In the genomic region with DNA sequence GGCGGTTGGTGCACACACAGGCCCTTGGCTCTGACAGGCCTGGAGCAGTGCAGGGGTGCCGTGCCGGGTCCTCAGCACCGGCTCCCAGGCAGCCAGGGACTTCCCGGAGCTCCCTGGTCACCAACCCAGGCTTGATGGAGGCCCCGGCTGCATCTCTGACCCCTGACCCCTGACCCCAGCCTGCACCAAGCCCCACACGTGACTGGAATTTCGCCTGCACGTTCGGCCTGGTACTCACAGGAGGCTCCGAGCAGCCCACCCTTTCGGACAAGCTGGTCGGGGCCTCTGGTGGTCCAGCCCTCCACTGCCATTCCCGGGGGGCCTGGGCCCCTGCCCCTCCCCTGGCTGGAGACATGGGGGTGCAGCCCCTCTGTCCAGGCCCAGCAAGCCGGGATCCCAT, we compare ENCODE assay signal across 1 cellular context.
TF ChIP-seq lines count a peak whose summit lies in the region.

No MANE protein-coding gene starts in this region.

TF ChIP-seq in HepG2, 621 proteins besides CTCF, POLR2A, EP300 and RAD21:
- TF ChIP-seq ZBTB10 (CRISPR knock-in tag; IDR thresholded peaks at IDR 0.05; ENCODE audit: borderline replicate concordance) (no peak), TBX2 (CRISPR knock-in tag; IDR thresholded peaks at IDR 0.05; ENCODE audit: borderline replicate concordance) (peak; percentile 16; the same call in 1 of the 2 replicates), NR2C2 (CRISPR knock-in tag; IDR thresholded peaks at IDR 0.05; ENCODE audit: borderline replicate concordance) (peak; percentile 96), USF2 (IDR thresholded peaks at IDR 0.05; ENCODE audit: low read depth, low read length) (no peak), USF2 (CRISPR knock-in tag; IDR thresholded peaks at IDR 0.05; ENCODE audit: borderline replicate concordance) (peak; percentile 66; the same call in 1 of the 2 replicates), PATZ1 (CRISPR knock-in tag; IDR thresholded peaks at IDR 0.05) (0 out of 2 replicates have a peak, but pooled peaks have one; percentile 15), ZNF18 (CRISPR knock-in tag; IDR thresholded peaks at IDR 0.05; ENCODE audit: insufficient replicate concordance) (no peak), ISL2 (CRISPR knock-in tag; IDR thresholded peaks at IDR 0.05) (no peak), NR2F6 (IDR thresholded peaks at IDR 0.05) (peak; percentile 61), NR2F6 (CRISPR knock-in tag; IDR thresholded peaks at IDR 0.05) (peak; percentile 37; the same call in 1 of the 2 replicates), ZEB1 (IDR thresholded peaks at IDR 0.05; ENCODE audit: insufficient replicate concordance, low read depth) (no peak), BHLHE40 (IDR thresholded peaks at IDR 0.05; ENCODE audit: low read length) (peak; percentile 70)
- TF ChIP-seq, protein P1, sequence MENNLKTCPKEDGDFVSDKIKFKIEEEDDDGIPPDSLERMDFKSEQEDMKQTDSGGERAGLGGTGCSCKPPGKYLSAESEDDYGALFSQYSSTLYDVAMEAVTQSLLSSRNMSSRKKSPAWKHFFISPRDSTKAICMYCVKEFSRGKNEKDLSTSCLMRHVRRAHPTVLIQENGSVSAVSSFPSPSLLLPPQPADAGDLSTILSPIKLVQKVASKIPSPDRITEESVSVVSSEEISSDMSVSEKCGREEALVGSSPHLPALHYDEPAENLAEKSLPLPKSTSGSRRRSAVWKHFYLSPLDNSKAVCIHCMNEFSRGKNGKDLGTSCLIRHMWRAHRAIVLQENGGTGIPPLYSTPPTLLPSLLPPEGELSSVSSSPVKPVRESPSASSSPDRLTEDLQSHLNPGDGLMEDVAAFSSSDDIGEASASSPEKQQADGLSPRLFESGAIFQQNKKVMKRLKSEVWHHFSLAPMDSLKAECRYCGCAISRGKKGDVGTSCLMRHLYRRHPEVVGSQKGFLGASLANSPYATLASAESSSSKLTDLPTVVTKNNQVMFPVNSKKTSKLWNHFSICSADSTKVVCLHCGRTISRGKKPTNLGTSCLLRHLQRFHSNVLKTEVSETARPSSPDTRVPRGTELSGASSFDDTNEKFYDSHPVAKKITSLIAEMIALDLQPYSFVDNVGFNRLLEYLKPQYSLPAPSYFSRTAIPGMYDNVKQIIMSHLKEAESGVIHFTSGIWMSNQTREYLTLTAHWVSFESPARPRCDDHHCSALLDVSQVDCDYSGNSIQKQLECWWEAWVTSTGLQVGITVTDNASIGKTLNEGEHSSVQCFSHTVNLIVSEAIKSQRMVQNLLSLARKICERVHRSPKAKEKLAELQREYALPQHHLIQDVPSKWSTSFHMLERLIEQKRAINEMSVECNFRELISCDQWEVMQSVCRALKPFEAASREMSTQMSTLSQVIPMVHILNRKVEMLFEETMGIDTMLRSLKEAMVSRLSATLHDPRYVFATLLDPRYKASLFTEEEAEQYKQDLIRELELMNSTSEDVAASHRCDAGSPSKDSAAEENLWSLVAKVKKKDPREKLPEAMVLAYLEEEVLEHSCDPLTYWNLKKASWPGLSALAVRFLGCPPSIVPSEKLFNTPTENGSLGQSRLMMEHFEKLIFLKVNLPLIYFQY (CRISPR knock-in tag; IDR thresholded peaks at IDR 0.05; ENCODE audit: borderline replicate concordance): no peak
- TF ChIP-seq, protein P2, sequence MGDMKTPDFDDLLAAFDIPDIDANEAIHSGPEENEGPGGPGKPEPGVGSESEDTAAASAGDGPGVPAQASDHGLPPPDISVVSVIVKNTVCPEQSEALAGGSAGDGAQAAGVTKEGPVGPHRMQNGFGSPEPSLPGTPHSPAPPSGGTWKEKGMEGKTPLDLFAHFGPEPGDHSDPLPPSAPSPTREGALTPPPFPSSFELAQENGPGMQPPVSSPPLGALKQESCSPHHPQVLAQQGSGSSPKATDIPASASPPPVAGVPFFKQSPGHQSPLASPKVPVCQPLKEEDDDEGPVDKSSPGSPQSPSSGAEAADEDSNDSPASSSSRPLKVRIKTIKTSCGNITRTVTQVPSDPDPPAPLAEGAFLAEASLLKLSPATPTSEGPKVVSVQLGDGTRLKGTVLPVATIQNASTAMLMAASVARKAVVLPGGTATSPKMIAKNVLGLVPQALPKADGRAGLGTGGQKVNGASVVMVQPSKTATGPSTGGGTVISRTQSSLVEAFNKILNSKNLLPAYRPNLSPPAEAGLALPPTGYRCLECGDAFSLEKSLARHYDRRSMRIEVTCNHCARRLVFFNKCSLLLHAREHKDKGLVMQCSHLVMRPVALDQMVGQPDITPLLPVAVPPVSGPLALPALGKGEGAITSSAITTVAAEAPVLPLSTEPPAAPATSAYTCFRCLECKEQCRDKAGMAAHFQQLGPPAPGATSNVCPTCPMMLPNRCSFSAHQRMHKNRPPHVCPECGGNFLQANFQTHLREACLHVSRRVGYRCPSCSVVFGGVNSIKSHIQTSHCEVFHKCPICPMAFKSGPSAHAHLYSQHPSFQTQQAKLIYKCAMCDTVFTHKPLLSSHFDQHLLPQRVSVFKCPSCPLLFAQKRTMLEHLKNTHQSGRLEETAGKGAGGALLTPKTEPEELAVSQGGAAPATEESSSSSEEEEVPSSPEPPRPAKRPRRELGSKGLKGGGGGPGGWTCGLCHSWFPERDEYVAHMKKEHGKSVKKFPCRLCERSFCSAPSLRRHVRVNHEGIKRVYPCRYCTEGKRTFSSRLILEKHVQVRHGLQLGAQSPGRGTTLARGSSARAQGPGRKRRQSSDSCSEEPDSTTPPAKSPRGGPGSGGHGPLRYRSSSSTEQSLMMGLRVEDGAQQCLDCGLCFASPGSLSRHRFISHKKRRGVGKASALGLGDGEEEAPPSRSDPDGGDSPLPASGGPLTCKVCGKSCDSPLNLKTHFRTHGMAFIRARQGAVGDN (CRISPR knock-in tag; IDR thresholded peaks at IDR 0.05): peak; percentile 60
TF ChIP-seq in HepG2: peak in this region for 7.
